Comparison of ENCODE assay signal across 35 cellular contexts in the genomic region with DNA sequence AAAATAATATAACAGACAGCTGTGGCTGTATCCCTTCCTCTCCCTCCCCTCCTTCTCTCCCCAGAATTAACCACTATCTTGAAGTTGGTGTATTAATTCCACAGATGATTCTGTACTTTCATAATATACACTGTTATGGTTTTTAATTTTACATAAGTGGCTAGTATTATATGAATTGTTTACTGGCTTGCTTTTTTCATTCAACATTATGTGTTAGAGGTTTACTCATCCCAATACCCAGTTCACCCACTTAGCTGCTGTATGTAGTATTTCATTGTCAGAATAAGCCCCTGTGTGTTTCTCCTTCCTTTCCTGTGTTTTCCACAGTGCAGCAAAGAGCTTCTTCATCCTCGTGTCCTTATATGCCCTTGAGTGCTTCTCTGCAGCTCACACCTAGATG.
"Had no signal": no experiment of that assay in that cellular context is flagged by ENCODE, and none has a peak within 500 bp of the region (broad histone marks: within the 10 kb centered on the region; RNA-seq: fewer than 3 reads in every experiment).

No MANE protein-coding gene starts in this region.

- H3K4me3 ChIP-seq: cardiac muscle cell, K562, PC-9 had no signal

- H3K4me1 Mint-ChIP-seq: activated T-helper 17 cell treated with anti-CD3 and anti-CD28 coated beads, Interleukin-2, amount 50 U/mL, for 72 hours; central memory CD8-positive, alpha-beta T cell had no signal

- H3K27me3 ChIP-seq: brain microvascular endothelial cell, cardiac muscle cell had no signal

- H3K27ac Mint-ChIP-seq: activated CD4-positive, alpha-beta T cell treated with anti-CD3 and anti-CD28 coated beads, Interleukin-2, amount 10 ng/mL, durations not matched to agents 24 days and 14 days; activated CD8-positive, alpha-beta T cell treated with anti-CD3 and anti-CD28 coated beads for 36 hours; activated naive CD8-positive, alpha-beta T cell treated with anti-CD3 and anti-CD28 coated beads for 36 hours; activated T-cell treated with anti-CD3 and anti-CD28 coated beads, Interleukin-2, amount 50 U/mL, for 72 hours; activated T-helper 17 cell treated with anti-CD3 and anti-CD28 coated beads, Interleukin-2, amount 50 U/mL, for 72 hours had no signal

- H3K4me3 Mint-ChIP-seq: activated CD4-positive, alpha-beta T cell treated with anti-CD3 and anti-CD28 coated beads, Interleukin-2, amount 10 ng/mL, durations not matched to agents 24 days and 14 days; activated CD8-positive, alpha-beta T cell treated with anti-CD3 and anti-CD28 coated beads for 36 hours; activated naive CD8-positive, alpha-beta T cell treated with anti-CD3 and anti-CD28 coated beads for 36 hours; activated T-cell treated with anti-CD3 and anti-CD28 coated beads, Interleukin-2, amount 50 U/mL, for 72 hours; activated T-helper 17 cell treated with anti-CD3 and anti-CD28 coated beads, Interleukin-2, amount 50 U/mL, for 72 hours; central memory CD8-positive, alpha-beta T cell had no signal

- H3K36me3 ChIP-seq: cardiac muscle cell had no signal

- FAIRE-seq: K562, RCC 7860, TTC549 had no signal

- H3K27ac ChIP-seq: brain microvascular endothelial cell, cardiac muscle cell, PC-9, RWPE1 had no signal

- ATAC-seq: activated CD8-positive, alpha-beta T cell treated with anti-CD3 and anti-CD28 coated beads for 36 hours; activated T-cell treated with anti-CD3 and anti-CD28 coated beads, Interleukin-2, amount 50 U/mL, for 72 hours; activated T-helper 17 cell treated with anti-CD3 and anti-CD28 coated beads, Interleukin-2, amount 50 U/mL, for 72 hours; K562; Right ventricle myocardium inferior; SK-N-SH treated with all-trans-retinoic acid at 6 μM for 48 hours had no signal

- DNase-seq: activated CD4-positive, alpha-beta T cell treated with anti-CD3 and anti-CD28 coated beads, Interleukin-2, amount 10 ng/mL, durations not matched to agents 24 days and 14 days; activated CD4-positive, alpha-beta T cell treated with anti-CD3 and anti-CD28 coated beads, Interleukin-2, amount 50 U/mL, for 4 hours; activated CD8-positive, alpha-beta T cell treated with anti-CD3 and anti-CD28 coated beads for 36 hours; activated effector memory CD4-positive, alpha-beta T cell treated with anti-CD3 and anti-CD28 coated beads, Interleukin-2, amount 50 U/mL, for 16 hours; activated naive CD4-positive, alpha-beta T cell; activated naive CD4-positive, alpha-beta T cell treated with anti-CD3 and anti-CD28 coated beads, Interleukin-2, amount 50 U/mL, for 16 hours; activated naive CD8-positive, alpha-beta T cell treated with anti-CD3 and anti-CD28 coated beads for 36 hours; activated T-cell treated with anti-CD3 and anti-CD28 coated beads, Interleukin-2, amount 50 U/mL, for 1 hour; activated T-cell treated with anti-CD3 and anti-CD28 coated beads, Interleukin-2, amount 50 U/mL, for 72 hours; amniotic stem cell; aorta; brain microvascular endothelial cell; NCI-H1105 treated with DMSO at 0.1 percent for 48 hours; NCI-H1436; NCI-H1694; NCI-H1930; NCI-H2081 treated with DMSO at 0.1 percent for 48 hours; NCI-H2171; NCI-H510A; NCI-H526; NCI-H748 treated with DMSO at 0.1 percent for 48 hours; NK-92 treated with Interleukin-12 subunit alpha and Interleukin-12 subunit beta, amount 100 ng/mL, for 24 hours; PC-9; SIG-M5; SW 1271; T1000 had no signal
